ENCODE assay signal across 27 cellular contexts in genomic region chr1:46812996-46813857, GRCh38. TPM values are rescaled to one million over a fixed set of nuclear protein-coding genes. Genes with fewer than 3 reads are reported as not detected.
A peak's percentile ranks its signal among the peaks of the same experiment; 100 is the strongest.
DNase-seq lines count a peak whose midpoint lies in the region; ATAC-seq, FAIRE-seq and TF ChIP-seq lines count a peak whose summit lies in the region.
"Had no signal": no experiment of that assay in that cellular context is flagged by ENCODE, and none has a peak within 500 bp of the region (broad histone marks: within the 10 kb centered on the region; RNA-seq: fewer than 3 reads in every experiment).

No MANE protein-coding gene starts in this region.

- TF ChIP-seq RAD21 in HepG2 (CRISPR knock-in tag; IDR thresholded peaks at IDR 0.05): no peak

- H3K4me3 ChIP-seq in BLaER1 (no peak overlapping the region), Panc1 (ENCODE audit: low read depth in 2 of 2, low read length in 2 of 2) (no peak overlapping the region), endodermal cell (ENCODE audit: low read length) (no peak overlapping the region), HepG2 (replicated peaks in 1 of 3; ENCODE audit: insufficient read depth in 1 of 3, low read depth in 2 of 3, low read length in 3 of 3) (no peak overlapping the region)
- H3K4me3 ChIP-seq: BLaER1 treated with 17β-estradiol and CSF1 and Interleukin-3, amounts not matched to agents 10 nM and 100 nM; GM12878; GM23248 had no signal

- POLR2A ChIA-PET in Panc1 (lab: Charles Lee): no interaction called here
- POLR2A ChIA-PET in HepG2 (lab: Yijun Ruan, JAX): no interaction called here

- H3K79me2 ChIP-seq in HepG2 (ENCODE audit: insufficient read depth, low read length): no peaks in the 10 kb centered on the region

- 90 to 93% methylated on average over 3 to 11 of the region's 11 CpGs for WGBS in endodermal cell (ENCODE audit: insufficient coverage in 1 of 2, insufficient read length in 1 of 2), 2 experiments
- WGBS in HepG2 (ENCODE audit: low lambda C conversion rate): 56% methylated on average over 3 of the region's 11 CpGs

- peak overlapping the region; percentile 59; the same call in 1 of the 2 replicates for H3K27ac ChIP-seq in BLaER1
- H3K27ac ChIP-seq in Panc1 (ENCODE audit: low read length): no peak overlapping the region
- H3K27ac ChIP-seq in endodermal cell (ENCODE audit: low read depth, low read length): no peak overlapping the region
- no peak overlapping the region for H3K27ac ChIP-seq in HepG2 (ENCODE audit: extremely low read length, insufficient read depth, low read length)
- H3K27ac ChIP-seq: GM23248 had no signal

- no TSS peak for BruUV-seq in Panc1 (replicated peaks; lab: Mats Ljungman, UMichigan)
- no TSS peak for BruUV-seq in HepG2 (replicated peaks; lab: Mats Ljungman, UMichigan)

- no peak overlapping the region for H3K27ac Mint-ChIP-seq in endodermal cell
- H3K27ac Mint-ChIP-seq in osteocyte (ENCODE audit: unreplicated experiment): no peak overlapping the region
- H3K27ac Mint-ChIP-seq in CD14-positive monocyte: peak overlapping the region in 1 of 7 donors; percentile 77
- H3K27ac Mint-ChIP-seq: CD4-positive, CD25-positive, alpha-beta regulatory T cell; CD8-positive, alpha-beta memory T cell; HFFc6; IgD-negative memory B cell had no signal

- TF ChIP-seq POLR2A in HepG2 (IDR thresholded peaks at IDR 0.05; ENCODE audit: insufficient read depth in 1 of 2, low read depth in 2 of 2, low read length in 2 of 2): no peak

- no peaks in the 10 kb centered on the region for H3K36me3 ChIP-seq in BLaER1
- no peaks in the 10 kb centered on the region for H3K36me3 ChIP-seq in Panc1 (ENCODE audit: control insufficient read depth, insufficient read depth, low read length)
- H3K36me3 ChIP-seq in endodermal cell (ENCODE audit: control insufficient read depth, insufficient read depth, low read length): no peaks in the 10 kb centered on the region
- H3K36me3 ChIP-seq in HepG2 (replicated peaks in 1 of 2; ENCODE audit: control insufficient read depth in 1 of 2, insufficient read depth in 2 of 2, low read length in 2 of 2): no peaks in the 10 kb centered on the region
- H3K36me3 ChIP-seq: BLaER1 treated with 17β-estradiol and CSF1 and Interleukin-3, amounts not matched to agents 10 nM and 100 nM had no signal

- H3K9ac ChIP-seq in BLaER1 (no peak overlapping the region), endodermal cell (ENCODE audit: extremely low read depth, low read length, poor library complexity, severe bottlenecking) (no peak overlapping the region), HepG2 (ENCODE audit: insufficient read depth, low read depth, low read length) (no peak overlapping the region)
- H3K9ac ChIP-seq: GM23248 had no signal

- CTCF ChIA-PET in Panc1 (lab: Charles Lee) (interaction anchor here (0.8 kb wide), 1 partner anchor 239 kb away, joined by 3 read pairs; no protein-coding TSS in a partner anchor), HepG2 (lab: Yijun Ruan, JAX; ENCODE audit: low intra/inter-chr PET ratio, low total read pairs) (no interaction called here)

- H3K4me1 Mint-ChIP-seq in endodermal cell (no peaks in the 10 kb centered on the region), osteocyte (ENCODE audit: unreplicated experiment) (no peaks in the 10 kb centered on the region), CD14-positive monocyte (no peaks in the 10 kb centered on the region)
- H3K4me1 Mint-ChIP-seq: CD4-positive, CD25-positive, alpha-beta regulatory T cell; CD8-positive, alpha-beta memory T cell; IgD-negative memory B cell had no signal

- no peak for DNase-seq in Panc1 (ENCODE audit: low read depth, low spot score)
- DNase-seq in endodermal cell: peak; percentile 29
- peak; percentile 69 for DNase-seq in osteocyte (ENCODE audit: extremely low spot score, unreplicated experiment)
- no peak for DNase-seq in HepG2 (ENCODE audit: low spot score)
- DNase-seq in CD14-positive monocyte (ENCODE audit: low spot score): no peak
- DNase-seq in anterior cingulate cortex (lab: John Stamatoyannopoulos, UW): no peak
- DNase-seq: 8988T; CD4-positive, CD25-positive, alpha-beta regulatory T cell; CD8-positive, alpha-beta memory T cell; COR-L47; DMS 273 treated with DMSO at 0.1 percent for 48 hours; DMS53; DND-41; EL; GM23248; HFFc6 had no signal

- H3K27me3 ChIP-seq in BLaER1 (no peaks in the 10 kb centered on the region), Panc1 (ENCODE audit: control insufficient read depth, insufficient read depth, low read length) (no peaks in the 10 kb centered on the region), endodermal cell (ENCODE audit: control insufficient read depth, insufficient read depth, low read length, poor library complexity, severe bottlenecking) (no peaks in the 10 kb centered on the region), HepG2 (ENCODE audit: control insufficient read depth in 1 of 2, insufficient read depth in 2 of 2, low read length in 2 of 2) (peaks cover 0 to 3% of the 10 kb centered on the region in 2 experiments; a peak in 1 of 5 replicates)
- H3K27me3 ChIP-seq: BLaER1 treated with 17β-estradiol and CSF1 and Interleukin-3, amounts not matched to agents 10 nM and 100 nM had no signal

- ATAC-seq in Panc1 (0 out of 2 replicates have a peak, but pooled peaks have one; percentile 19), HepG2 (no peak), GM19035 (IDR thresholded peaks at IDR 0.05; ENCODE audit: unreplicated experiment) (no peak)
- ATAC-seq: GM12878, HCT116 had no signal

- H3K9me3 ChIP-seq in BLaER1: peaks cover 6% of the 10 kb centered on the region
- no peaks in the 10 kb centered on the region for H3K9me3 ChIP-seq in Panc1 (ENCODE audit: control insufficient read depth, insufficient read depth, low read depth, low read length)
- peaks cover 6% of the 10 kb centered on the region for H3K9me3 ChIP-seq in endodermal cell (ENCODE audit: control insufficient read depth, low read length)
- no peaks in the 10 kb centered on the region for H3K9me3 ChIP-seq in HepG2 (ENCODE audit: low read length)

- no peak overlapping the region for H3K4me3 Mint-ChIP-seq in endodermal cell
- no peak overlapping the region for H3K4me3 Mint-ChIP-seq in osteocyte (ENCODE audit: unreplicated experiment)
- H3K4me3 Mint-ChIP-seq in CD14-positive monocyte: no peak overlapping the region
- H3K4me3 Mint-ChIP-seq: CD4-positive, CD25-positive, alpha-beta regulatory T cell; CD8-positive, alpha-beta memory T cell; HFFc6 had no signal

- TF ChIP-seq EP300 in HepG2 (IDR thresholded peaks at IDR 0.05; ENCODE audit: low read depth in 2 of 2, low read length in 2 of 2) (no peak), HepG2 (CRISPR knock-in tag; IDR thresholded peaks at IDR 0.05; ENCODE audit: borderline replicate concordance) (no peak)

- H2AFZ ChIP-seq in HepG2 (ENCODE audit: low read length): no peak overlapping the region
- H2AFZ ChIP-seq: GM23248 had no signal

- H3K27me3 Mint-ChIP-seq in endodermal cell (ENCODE audit: insufficient read depth): peaks cover 16% of the 10 kb centered on the region
- H3K27me3 Mint-ChIP-seq in osteocyte (ENCODE audit: unreplicated experiment): no peaks in the 10 kb centered on the region
- peaks cover 0 to 7% (median 2%) of the 10 kb centered on the region in 3 donors for H3K27me3 Mint-ChIP-seq in CD14-positive monocyte (ENCODE audit: low read depth in 3 of 3)
- H3K27me3 Mint-ChIP-seq: IgD-negative memory B cell had no signal

- FAIRE-seq in HepG2 (lab: Jason Lieb, UNC): no peak
- FAIRE-seq: GM12878, H54, HTR-8/SVneo had no signal

- intact Hi-C loops in Panc1 (cut with micrococcal nuclease; ENCODE audit: unreplicated experiment) (no loop called here), HepG2 (cut with micrococcal nuclease; ENCODE audit: unreplicated experiment) (no loop called here), CD14-positive monocyte (cut with micrococcal nuclease) (no loop called here)

- H3K4me2 ChIP-seq in BLaER1 (peak overlapping the region; percentile 64; the same call in 1 of the 2 replicates), HepG2 (ENCODE audit: low read depth, low read length) (no peak overlapping the region)

- in situ Hi-C loops in Panc1 (cut with HindIII; ENCODE audit: low pct_unique_long_range_greater_than_20kb, low sequenced_read_pairs): no loop called here
- in situ Hi-C loops in HepG2 (cut with HindIII; ENCODE audit: extremely low pct_ligation_motif_present, low pct_unique_long_range_greater_than_20kb): no loop called here

- H3K36me3 Mint-ChIP-seq in endodermal cell (ENCODE audit: low read depth) (no peaks in the 10 kb centered on the region), osteocyte (ENCODE audit: unreplicated experiment) (no peaks in the 10 kb centered on the region), CD14-positive monocyte (no peaks in the 10 kb centered on the region)
- H3K36me3 Mint-ChIP-seq: CD4-positive, CD25-positive, alpha-beta regulatory T cell; CD8-positive, alpha-beta memory T cell; IgD-negative memory B cell had no signal

- no peaks in the 10 kb centered on the region for H3K9me3 Mint-ChIP-seq in endodermal cell
- peaks cover 10% of the 10 kb centered on the region for H3K9me3 Mint-ChIP-seq in osteocyte (ENCODE audit: unreplicated experiment)
- H3K9me3 Mint-ChIP-seq in CD14-positive monocyte: peaks cover 0 to 4% (median 0%) of the 10 kb centered on the region in 7 donors
- H3K9me3 Mint-ChIP-seq: CD4-positive, CD25-positive, alpha-beta regulatory T cell; CD8-positive, alpha-beta memory T cell had no signal

- H4K20me1 ChIP-seq in BLaER1 (no peaks in the 10 kb centered on the region), HepG2 (ENCODE audit: insufficient read depth, low read length) (no peaks in the 10 kb centered on the region)
- H4K20me1 ChIP-seq: BLaER1 treated with 17β-estradiol and CSF1 and Interleukin-3, amounts not matched to agents 10 nM and 100 nM had no signal

- H3K4me1 ChIP-seq in BLaER1 (peaks cover 20% of the 10 kb centered on the region), Panc1 (ENCODE audit: control insufficient read depth, insufficient read depth, low read length) (no peaks in the 10 kb centered on the region), endodermal cell (ENCODE audit: control insufficient read depth, insufficient read depth, low read length) (no peaks in the 10 kb centered on the region), HepG2 (ENCODE audit: insufficient read depth, low read length) (no peaks in the 10 kb centered on the region)

- TF ChIP-seq CTCF in Panc1 (IDR thresholded peaks at IDR 0.05): no peak
- TF ChIP-seq CTCF in endodermal cell (conservative IDR thresholded peaks at IDR 0.05): no peak
- no peak for TF ChIP-seq CTCF in osteocyte (IDR thresholded peaks at IDR 0.05)
- TF ChIP-seq CTCF in HepG2 (CRISPR knock-in tag; IDR thresholded peaks at IDR 0.05): no peak
- TF ChIP-seq CTCF in CD14-positive monocyte (IDR thresholded peaks at IDR 0.05): no peak

RNA-seq across cellular contexts. Expression of gene CYP4B1, which starts 14.4 kb away (rescaled TPM):
- not detected for total RNA-seq in Panc1 (2021; ENCODE audit: unreplicated experiment)
- not detected for polyA plus RNA-seq in Panc1 (2012; ENCODE audit: insufficient read length)
- total RNA-seq in endodermal cell: 1 to 10 TPM in 1 of 2 donors, under 1 TPM in 1; 0.92 to 2.0 TPM
- 0.36 TPM for polyA plus RNA-seq in endodermal cell (2013, experiment 1 of 2)
- polyA plus RNA-seq in endodermal cell (2013, experiment 2 of 2): not detected
- not detected in 2 replicates for total RNA-seq in osteocyte
- total RNA-seq in HepG2 (2016; rRNA removed; fragmentation: Illumina TruSeq; extraction: Trizol): not detected in 2 replicates
- not detected in 2 replicates for total RNA-seq in HepG2 (2016; cell fraction: cytosol; rRNA removed; fragmentation: Illumina TruSeq; extraction: Trizol; ENCODE audit: low read depth)
- total RNA-seq in HepG2 (2016; cell fraction: insoluble cytoplasmic fraction; rRNA removed; fragmentation: Illumina TruSeq; extraction: Trizol): 0.06 TPM in 1 of 2 replicates, not detected in the other
- total RNA-seq in HepG2 (2016; cell fraction: membrane; rRNA removed; fragmentation: Illumina TruSeq; extraction: Trizol): not detected in 2 replicates
- total RNA-seq in HepG2 (2016; cell fraction: nucleus; rRNA removed; fragmentation: Illumina TruSeq; extraction: Trizol): not detected in 2 replicates
- polyA plus RNA-seq in HepG2 (2011; rRNA removed): 0.03 and 0.10 TPM in 2 replicates
- not detected in 2 replicates for polyA plus RNA-seq in HepG2 (2011; cell fraction: cytosol; rRNA removed)
- not detected in 2 replicates for polyA plus RNA-seq in HepG2 (2011; cell fraction: nucleus; rRNA removed)
- not detected in 2 replicates for polyA plus RNA-seq in HepG2 (2012)
- not detected in 2 replicates for polyA plus RNA-seq in HepG2 (2016; cell fraction: cytosol; fragmentation: Illumina TruSeq; extraction: Trizol; ENCODE audit: low read depth)
- not detected in 2 replicates for polyA plus RNA-seq in HepG2 (2016; cell fraction: insoluble cytoplasmic fraction; fragmentation: Illumina TruSeq; extraction: Trizol; ENCODE audit: low read depth)
- not detected in 2 replicates for polyA plus RNA-seq in HepG2 (2016; cell fraction: membrane; fragmentation: Illumina TruSeq; extraction: Trizol; ENCODE audit: low read depth)
- not detected in 2 replicates for polyA plus RNA-seq in HepG2 (2016; cell fraction: nucleus; fragmentation: Illumina TruSeq; extraction: Trizol; ENCODE audit: insufficient read depth, low read depth)
- polyA minus RNA-seq in HepG2 (2011; rRNA and poly(A)+ RNA removed; ENCODE audit: low replicate concordance): not detected in 2 replicates
- polyA minus RNA-seq in HepG2 (2011; cell fraction: cytosol; rRNA and poly(A)+ RNA removed): not detected in 2 replicates
- polyA minus RNA-seq in HepG2 (2011; cell fraction: nucleus; rRNA and poly(A)+ RNA removed): not detected in 2 replicates
- polyA plus RNA-seq in CD14-positive monocyte: not detected
- total RNA-seq: A673; CD4-positive, CD25-positive, alpha-beta regulatory T cell; CD8-positive, alpha-beta memory T cell; G401; GM23248; HFFc6 had no signal
- polyA plus RNA-seq: AG04450; CD4-positive, CD25-positive, alpha-beta regulatory T cell; CD8-positive, alpha-beta memory T cell; GM12878; GM23248; IgD-negative memory B cell had no signal

Comparison
In these comparisons a context has a peak if more than half of its experiments do, and no peak if none do; other contexts are left out.
1. DNase-seq: peak in endodermal cell (single experiment) and osteocyte (single experiment); none in Panc1 (single experiment), HepG2 (single experiment), CD14-positive monocyte (single experiment) and anterior cingulate cortex (0 of 58).